Comparison of ENCODE assay signal across 8 cellular contexts in the genomic region with DNA sequence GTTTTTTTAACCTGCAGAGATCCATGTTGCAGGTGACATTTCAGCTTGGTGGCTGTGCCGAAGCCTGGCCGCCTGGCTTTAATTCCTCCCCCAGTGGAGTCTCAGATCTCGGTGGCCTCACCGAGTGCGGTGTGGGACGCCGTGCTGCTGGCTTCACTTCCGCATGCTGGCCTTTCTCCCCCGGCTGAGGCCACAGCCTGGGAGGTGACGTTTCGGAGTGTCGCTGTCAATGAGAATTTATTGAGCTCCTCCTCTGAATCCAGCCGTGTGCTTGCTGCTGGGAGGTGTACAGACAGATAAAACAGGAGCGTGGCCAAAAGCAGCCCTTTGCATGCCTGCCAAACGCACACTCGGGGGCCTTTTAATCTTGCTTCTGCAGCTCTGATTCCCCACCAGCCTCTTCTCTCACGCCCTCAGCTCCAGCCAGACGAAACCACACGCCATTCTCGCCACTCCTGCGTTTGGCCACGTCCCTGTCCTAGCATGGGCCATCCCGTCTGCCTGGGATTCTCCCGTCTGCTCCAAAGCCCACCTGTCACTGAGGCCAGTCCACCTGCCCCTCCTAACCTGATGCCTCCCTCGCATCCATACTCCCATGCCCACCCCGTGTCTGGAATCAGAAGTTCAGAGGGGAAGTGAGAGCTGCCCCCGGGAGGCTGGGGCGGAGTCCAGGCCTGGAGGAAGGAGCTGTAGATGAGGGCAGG. TPM values are rescaled to one million over a fixed set of nuclear protein-coding genes. Genes with fewer than 3 reads are reported as not detected.
DNase-seq lines count a peak whose midpoint lies in the region; ATAC-seq lines count a peak whose summit lies in the region.

No MANE protein-coding gene starts in this region.

- no peaks in the 10 kb centered on the region for H3K9me3 ChIP-seq in adipocyte (ENCODE audit: control insufficient read depth, low read length)

- DNase-seq in NCI-H2081 (lab: John Stamatoyannopoulos, UW) (peak; percentile 57 to 77), NCI-H2081 treated with DMSO at 0.1 percent for 48 hours (lab: John Stamatoyannopoulos, UW) (no peak), adipocyte (ENCODE audit: low read depth) (no peak), midbrain (lab: John Stamatoyannopoulos, UW) (peak; percentile 21), AG08396 (ENCODE audit: low spot score) (no peak), NCI-H526 (lab: John Stamatoyannopoulos, UW) (no peak)
- DNase-seq in Jurkat, Clone E6-1 (ENCODE audit: low read depth, low spot score), result no peak

- H3K9ac ChIP-seq in adipocyte (ENCODE audit: low read length), result peak overlapping the region; percentile 1

- H3K4me3 ChIP-seq in Jurkat, Clone E6-1 (ENCODE audit: low read length), result peak overlapping the region; percentile 74
- H3K4me3 ChIP-seq in adipocyte (ENCODE audit: low read length), result no peak overlapping the region

- no peak for ATAC-seq in GM21737 (IDR thresholded peaks at IDR 0.05; ENCODE audit: unreplicated experiment)

- H3K36me3 ChIP-seq in adipocyte (ENCODE audit: control insufficient read depth, insufficient read depth, low read length, severe bottlenecking), result peaks cover 5% of the 10 kb centered on the region

- H3K4me1 ChIP-seq in adipocyte (ENCODE audit: control insufficient read depth, insufficient read depth, low read length), result peaks cover 27% of the 10 kb centered on the region

- H3K27me3 ChIP-seq in adipocyte (replicated peaks; ENCODE audit: control insufficient read depth, insufficient read depth, low read length), result no peaks in the 10 kb centered on the region

RNA-seq across cellular contexts. Expression of gene GSE1, which starts 3.6 kb away (rescaled TPM):
- polyA plus RNA-seq in Jurkat, Clone E6-1 (2012; ENCODE audit: insufficient read depth, insufficient read length), result 71.0 TPM

Comparison
In these comparisons a context has a peak if more than half of its experiments do, and no peak if none do; other contexts are left out.
1. DNase-seq: peak in NCI-H2081 (2 of 2) and midbrain (single experiment); none in NCI-H2081 treated with DMSO at 0.1 percent for 48 hours (single experiment), Jurkat, Clone E6-1 (single experiment), adipocyte (single experiment), AG08396 (single experiment) and NCI-H526 (0 of 2).